In the genomic region with DNA sequence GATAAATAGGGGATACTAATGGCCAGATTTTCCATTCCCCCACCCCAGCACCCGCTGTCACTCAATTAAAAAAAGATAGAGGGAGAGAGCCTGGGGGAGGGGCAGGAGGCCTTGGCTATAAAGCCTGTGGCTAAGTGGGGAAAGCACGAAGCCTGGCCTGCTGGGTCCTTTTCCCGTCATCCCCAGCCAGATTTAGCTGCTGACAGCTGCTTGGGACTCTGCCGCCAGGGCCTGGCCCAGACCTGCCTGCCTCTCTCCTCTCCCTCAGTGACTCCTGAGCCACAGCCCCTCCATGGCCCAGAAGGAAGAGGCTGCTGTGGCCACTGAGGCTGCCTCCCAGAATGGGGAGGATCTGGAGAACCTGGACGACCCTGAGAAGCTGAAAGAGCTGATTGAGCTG, we compare ENCODE assay signal across 15 cellular contexts. TPM values are rescaled to one million over a fixed set of nuclear protein-coding genes. Genes with fewer than 3 reads are reported as not detected.
DNase-seq lines count a peak whose midpoint lies in the region; ATAC-seq and TF ChIP-seq lines count a peak whose summit lies in the region.
"Had no signal": no experiment of that assay in that cellular context is flagged by ENCODE, and none has a peak within 500 bp of the region (broad histone marks: within the 10 kb centered on the region; RNA-seq: fewer than 3 reads in every experiment).

A gene (plus strand): TSS at position 147 of the 400 bp plus-strand sequence. CDS start 146 bp downstream, at position 293.

- TF ChIP-seq CTCF in gastroesophageal sphincter (IDR thresholded peaks at IDR 0.05) = no peak
- no peak for TF ChIP-seq CTCF in neutrophil (IDR thresholded peaks at IDR 0.05)

- H3K4me3 ChIP-seq in gastroesophageal sphincter (no peak within 1 kb of the TSS), neutrophil (ENCODE audit: low read depth in 1 of 2, low read length in 1 of 2) (no peak within 1 kb of the TSS)
- H3K4me3 ChIP-seq: A549, testis had no signal

- H3K36me3 ChIP-seq in gastroesophageal sphincter = no peaks in the 10 kb centered on the region
- H3K36me3 ChIP-seq in neutrophil = no peaks in the 10 kb centered on the region

- WGBS in gastroesophageal sphincter (ENCODE audit: low coverage in 1 of 2), 2 donors = 28% methylated on average over 2 to 4 of the region's 5 CpGs

- DNase-seq in NCI-H446 (lab: John Stamatoyannopoulos, UW) = peak; percentile 5 to 16
- no peak for DNase-seq in NCI-H446 treated with DMSO at 0.1 percent for 48 hours (lab: John Stamatoyannopoulos, UW)
- DNase-seq in NCI-H82 (lab: John Stamatoyannopoulos, UW) = peak; percentile 96
- no peak for DNase-seq in amniotic stem cell (lab: John Stamatoyannopoulos, UW)
- DNase-seq in NCI-H748 (lab: John Stamatoyannopoulos, UW; ENCODE audit: unreplicated experiment) = no peak
- DNase-seq: amygdala; MM.1S; nephron progenitor cell; stimulated activated CD4-positive, alpha-beta T cell treated with anti-CD3 and anti-CD28 coated beads, Interleukin-4, amount 100 ng/mL, for 1 hour; testis had no signal

- H3K4me1 ChIP-seq in gastroesophageal sphincter (peaks cover 0 to 46% (median 0%) of the 10 kb centered on the region in 3 donors), neutrophil (ENCODE audit: control insufficient read depth in 1 of 2, insufficient read depth in 1 of 2, low read depth in 1 of 2, low read length in 1 of 2) (peaks cover 10 to 13% of the 10 kb centered on the region in 2 experiments)
- H3K4me1 ChIP-seq: A549, testis had no signal

- no peaks in the 10 kb centered on the region for H3K27me3 ChIP-seq in gastroesophageal sphincter
- no peaks in the 10 kb centered on the region for H3K27me3 ChIP-seq in neutrophil
- H3K27me3 ChIP-seq: testis had no signal

- H3K27ac ChIP-seq in gastroesophageal sphincter (peak within 1 kb of the TSS in 3 of 4 donors; percentile 37 to 74 (median 74)), neutrophil (peak within 1 kb of the TSS; percentile 58)
- H3K27ac ChIP-seq: A549, testis, VCaP had no signal

- H3K9me3 ChIP-seq in gastroesophageal sphincter (no peaks in the 10 kb centered on the region), neutrophil (no peaks in the 10 kb centered on the region)
- H3K9me3 ChIP-seq: A549, testis had no signal

- TF ChIP-seq POLR2A in gastroesophageal sphincter (IDR thresholded peaks at IDR 0.05) = no peak

- TF ChIP-seq EP300 in gastroesophageal sphincter (IDR thresholded peaks at IDR 0.05) = no peak

- ATAC-seq in gastroesophageal sphincter (no peak), HG02840 (IDR thresholded peaks at IDR 0.05; ENCODE audit: low FRiP score, unreplicated experiment) (no peak)
- ATAC-seq: A549 had no signal

RNA-seq across cellular contexts. Expression of the gene that starts here (rescaled TPM):
- total RNA-seq in gastroesophageal sphincter = 1 to 10 TPM in 1 of 4 donors, under 1 TPM in 3; 0.37 to 1.8 (median 0.72) TPM

Comparison
In these comparisons a context has a peak if more than half of its experiments do, and no peak if none do; other contexts are left out.
1. DNase-seq: peak in NCI-H446 (2 of 2) and NCI-H82 (single experiment); none in NCI-H446 treated with DMSO at 0.1 percent for 48 hours (single experiment), amniotic stem cell (single experiment) and NCI-H748 (single experiment).